In the genomic region with DNA sequence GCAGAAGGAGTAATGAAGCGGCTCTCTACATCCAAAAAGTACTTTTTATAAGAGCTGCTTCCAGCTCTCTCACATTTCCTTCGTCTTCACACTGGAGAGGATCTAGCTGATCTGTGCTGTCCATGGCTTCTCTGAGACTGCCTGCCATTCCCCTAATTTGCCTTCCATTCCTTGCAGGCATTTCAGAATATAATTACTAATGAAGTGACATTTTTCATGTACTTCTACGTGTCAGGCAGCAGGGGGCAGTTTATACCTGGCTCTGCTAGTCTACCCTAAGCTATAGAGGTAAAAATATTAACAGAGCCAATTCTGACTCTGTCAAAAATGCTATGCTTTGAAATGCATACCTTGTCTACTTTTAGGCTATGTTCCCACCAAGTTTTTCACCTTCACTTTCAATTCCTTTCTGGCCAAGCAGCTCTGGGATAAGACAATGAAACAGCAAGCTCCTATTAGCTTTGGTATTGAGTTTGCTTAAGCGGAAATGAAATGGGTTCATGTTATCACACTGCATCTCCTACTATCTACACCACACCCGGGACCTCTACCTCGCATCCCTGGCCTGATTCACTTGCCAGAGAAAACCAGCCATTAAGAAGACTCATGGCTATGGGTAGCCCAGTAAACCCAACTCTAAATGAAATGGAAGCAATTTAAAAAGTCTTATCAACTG, we compare ENCODE assay signal across 8 cellular contexts.
DNase-seq lines count a peak whose midpoint lies in the region; FAIRE-seq and TF ChIP-seq lines count a peak whose summit lies in the region.

No MANE protein-coding gene starts in this region.

- H4K20me1 ChIP-seq in GM23248 (ENCODE audit: insufficient read depth) (no peaks in the 10 kb centered on the region), SU-DHL-6 (ENCODE audit: low read depth, low read length) (no peaks in the 10 kb centered on the region)

- no peaks in the 10 kb centered on the region for H3K9me3 Mint-ChIP-seq in activated naive CD4-positive, alpha-beta T cell treated with anti-CD3 and anti-CD28 coated beads for 36 hours

- WGBS in GM23248 (ENCODE audit: low coverage in 1 of 2, low lambda C conversion rate in 2 of 2, missing lambda C conversion rate in 2 of 2), 2 experiments: 51 to 54% methylated on average over 6 of the region's 6 CpGs

- in situ Hi-C loops in GM23248 (cut with MboI): no loop called here

- H3K9me2 ChIP-seq in GM23248 (ENCODE audit: insufficient read depth) (no peaks in the 10 kb centered on the region), SU-DHL-6 (replicated peaks; ENCODE audit: insufficient read depth, low read length) (no peaks in the 10 kb centered on the region)

- intact Hi-C loops in activated naive CD4-positive, alpha-beta T cell treated with anti-CD3 and anti-CD28 coated beads for 36 hours (cut with micrococcal nuclease): loop anchor here (1.0 kb wide), 3 partner anchors 113 to 281 kb away; no protein-coding TSS in a partner anchor

- H3K4me3 ChIP-seq in GM23248: no peak overlapping the region
- no peak overlapping the region for H3K4me3 ChIP-seq in SU-DHL-6 (ENCODE audit: insufficient read depth, low read length, poor library complexity, severe bottlenecking)

- FAIRE-seq in frontal cortex (lab: Jason Lieb, UNC): no peak

- no peak overlapping the region for H3K27ac ChIP-seq in GM23248
- H3K27ac ChIP-seq in SU-DHL-6 (ENCODE audit: low read depth, low read length): no peak overlapping the region

- H3K4me3 Mint-ChIP-seq in activated naive CD4-positive, alpha-beta T cell treated with anti-CD3 and anti-CD28 coated beads for 36 hours: no peak overlapping the region

- peak; percentile 44 for DNase-seq in activated naive CD4-positive, alpha-beta T cell treated with anti-CD3 and anti-CD28 coated beads for 36 hours
- DNase-seq in activated naive CD4-positive, alpha-beta T cell treated with Interleukin-2 at 50 U/mL for 16 hours: no peak
- DNase-seq in GM23248 (peak; percentile 69), M059J (ENCODE audit: low read depth) (peak; percentile 8), frontal cortex (ENCODE audit: low spot score in 2 of 2) (peak; percentile 10 to 59), putamen (ENCODE audit: low spot score) (peak; percentile 25), GF-D8 (lab: John Stamatoyannopoulos, UW) (no peak)

- no peaks in the 10 kb centered on the region for H3K36me3 ChIP-seq in GM23248 (ENCODE audit: low read depth)
- no peaks in the 10 kb centered on the region for H3K36me3 ChIP-seq in SU-DHL-6 (ENCODE audit: low read length)

- H3K27ac Mint-ChIP-seq in activated naive CD4-positive, alpha-beta T cell treated with anti-CD3 and anti-CD28 coated beads for 36 hours: no peak overlapping the region

- H3K9ac ChIP-seq in GM23248 (no peak overlapping the region), SU-DHL-6 (ENCODE audit: low read length) (no peak overlapping the region)

- H3K4me1 ChIP-seq in GM23248 (ENCODE audit: insufficient read depth): no peaks in the 10 kb centered on the region

- peaks cover 12% of the 10 kb centered on the region for H3K27me3 Mint-ChIP-seq in activated naive CD4-positive, alpha-beta T cell treated with anti-CD3 and anti-CD28 coated beads for 36 hours (ENCODE audit: low read depth)

- H3F3A ChIP-seq in GM23248 (ENCODE audit: insufficient read depth) (no peaks in the 10 kb centered on the region), SU-DHL-6 (ENCODE audit: insufficient read depth) (no peaks in the 10 kb centered on the region)

- no peaks in the 10 kb centered on the region for H3K9me3 ChIP-seq in GM23248 (ENCODE audit: low read depth)
- H3K9me3 ChIP-seq in SU-DHL-6 (ENCODE audit: insufficient read depth, low read length): no peaks in the 10 kb centered on the region

- H3K79me2 ChIP-seq in GM23248 (ENCODE audit: insufficient read depth): no peaks in the 10 kb centered on the region
- H3K79me2 ChIP-seq in SU-DHL-6 (ENCODE audit: insufficient read depth, low read length): no peaks in the 10 kb centered on the region

- no peaks in the 10 kb centered on the region for H3K27me3 ChIP-seq in GM23248 (replicated peaks; ENCODE audit: insufficient read depth)
- H3K27me3 ChIP-seq in SU-DHL-6 (ENCODE audit: low read length): 0 out of 2 replicates have a peak, but pooled peaks cover 3% of the 10 kb centered on the region

- CTCF ChIA-PET in activated naive CD4-positive, alpha-beta T cell treated with anti-CD3 and anti-CD28 coated beads for 36 hours (lab: Charles Lee): interaction anchor here (0.6 to 3.0 kb wide), 21 partner anchors 8 to 289 kb away, joined by 3 to 27 read pairs (median 5); partner anchors contain the start of gene GAREM1

- H3K4me2 ChIP-seq in GM23248 (ENCODE audit: unreplicated experiment) (no peak overlapping the region), SU-DHL-6 (ENCODE audit: low read depth, low read length, poor library complexity, severe bottlenecking) (no peak overlapping the region)

- no peaks in the 10 kb centered on the region for H3K4me1 Mint-ChIP-seq in activated naive CD4-positive, alpha-beta T cell treated with anti-CD3 and anti-CD28 coated beads for 36 hours (ENCODE audit: low read depth)

- TF ChIP-seq CTCF in SU-DHL-6 (IDR thresholded peaks at IDR 0.05; ENCODE audit: insufficient read depth, low read length, poor library complexity, severe bottlenecking): peak; percentile 90

- H2AFZ ChIP-seq in GM23248: no peak overlapping the region
- no peak overlapping the region for H2AFZ ChIP-seq in SU-DHL-6 (ENCODE audit: low read depth, low read length, severe bottlenecking)

- no peaks in the 10 kb centered on the region for H3K36me3 Mint-ChIP-seq in activated naive CD4-positive, alpha-beta T cell treated with anti-CD3 and anti-CD28 coated beads for 36 hours (ENCODE audit: low read depth)

Comparison
In these comparisons a context has a peak if more than half of its experiments do, and no peak if none do; other contexts are left out.
1. DNase-seq: peak in activated naive CD4-positive, alpha-beta T cell treated with anti-CD3 and anti-CD28 coated beads for 36 hours (single experiment), GM23248 (single experiment), M059J (single experiment), frontal cortex (2 of 2) and putamen (single experiment); none in activated naive CD4-positive, alpha-beta T cell treated with Interleukin-2 at 50 U/mL for 16 hours (single experiment) and GF-D8 (single experiment).